ENCODE assay signal across 13 cellular contexts in genomic region chr1:205515781-205516253, GRCh38. TPM values are rescaled to one million over a fixed set of nuclear protein-coding genes. Genes with fewer than 3 reads are reported as not detected.
A peak's percentile ranks its signal among the peaks of the same experiment; 100 is the strongest.
DNase-seq lines count a peak whose midpoint lies in the region; ATAC-seq and TF ChIP-seq lines count a peak whose summit lies in the region.
"Had no signal": no experiment of that assay in that cellular context is flagged by ENCODE, and none has a peak within 500 bp of the region (broad histone marks: within the 10 kb centered on the region; RNA-seq: fewer than 3 reads in every experiment).

No MANE protein-coding gene starts in this region.

- no TSS peak for BruUV-seq in PC-3 (replicated peaks; lab: Mats Ljungman, UMichigan)

- H3K9me3 ChIP-seq in BLaER1 (no peaks in the 10 kb centered on the region), adipocyte (ENCODE audit: control insufficient read depth, low read length) (no peaks in the 10 kb centered on the region), left ventricle myocardium inferior (replicated peaks) (no peaks in the 10 kb centered on the region), PC-3 (ENCODE audit: low read length) (no peaks in the 10 kb centered on the region), colonic mucosa (no peaks in the 10 kb centered on the region)

- H3K79me2 ChIP-seq in PC-3 (ENCODE audit: low read length): no peaks in the 10 kb centered on the region

- H4K20me1 ChIP-seq in BLaER1: peaks cover 94% of the 10 kb centered on the region
- no peaks in the 10 kb centered on the region for H4K20me1 ChIP-seq in PC-3 (ENCODE audit: low read length)

- peak; percentile 29 for DNase-seq in adipocyte (ENCODE audit: low read depth)
- peak; percentile 52 for DNase-seq in left ventricle myocardium inferior
- peak; percentile 17 for DNase-seq in pons (ENCODE audit: low spot score)
- DNase-seq in activated CD8-positive, alpha-beta memory T cell treated with anti-CD3 and anti-CD28 coated beads for 24 hours: no peak
- no peak for DNase-seq in PC-3
- no peak for DNase-seq in colonic mucosa
- DNase-seq in activated T-cell treated with anti-CD3 and anti-CD28 coated beads for 4 hours: no peak
- DNase-seq: activated B cell treated with CpG ODN at 0.5 μM for 24 hours; activated effector memory CD4-positive, alpha-beta T cell treated with anti-CD3 and anti-CD28 coated beads, Interleukin-2, amount 50 U/mL, for 16 hours; GDM1; glutamatergic neuron; naive B cell had no signal

- H3K36me3 ChIP-seq in BLaER1 (0 out of 2 replicates have a peak, but pooled peaks cover under 1% of the 10 kb centered on the region), adipocyte (ENCODE audit: control insufficient read depth, insufficient read depth, low read length, severe bottlenecking) (no peaks in the 10 kb centered on the region), left ventricle myocardium inferior (peaks cover 1% of the 10 kb centered on the region), PC-3 (ENCODE audit: low read depth, low read length) (no peaks in the 10 kb centered on the region), colonic mucosa (no peaks in the 10 kb centered on the region)

- H3K9me2 ChIP-seq in PC-3 (replicated peaks; ENCODE audit: low read length): no peaks in the 10 kb centered on the region

- TF ChIP-seq CTCF in left ventricle myocardium inferior (IDR thresholded peaks at IDR 0.05; ENCODE audit: borderline replicate concordance) (no peak), PC-3 (conservative IDR thresholded peaks at IDR 0.05; ENCODE audit: low read depth, low read length) (no peak), colonic mucosa (IDR thresholded peaks at IDR 0.05) (no peak)

- intact Hi-C loops in left ventricle myocardium inferior (cut with micrococcal nuclease) (no loop called here), PC-3 (cut with micrococcal nuclease) (no loop called here), colonic mucosa (cut with DNase I) (no loop called here)

- no peak overlapping the region for H3K4me3 ChIP-seq in BLaER1
- no peak overlapping the region for H3K4me3 ChIP-seq in adipocyte (ENCODE audit: low read length)
- no peak overlapping the region for H3K4me3 ChIP-seq in left ventricle myocardium inferior
- no peak overlapping the region for H3K4me3 ChIP-seq in PC-3 (ENCODE audit: low read length)
- no peak overlapping the region for H3K4me3 ChIP-seq in colonic mucosa

- H3K4me2 ChIP-seq in BLaER1 (0 out of 2 replicates have a peak overlapping the region, but pooled peaks have one; percentile 24), PC-3 (ENCODE audit: low read length) (no peak overlapping the region)

- H2AFZ ChIP-seq in PC-3 (ENCODE audit: low read length): no peak overlapping the region

- CTCF ChIA-PET in PC-3 (lab: Charles Lee): no interaction called here

- no peak for ATAC-seq in PC-3

- H3K27me3 ChIP-seq in BLaER1 (no peaks in the 10 kb centered on the region), adipocyte (replicated peaks; ENCODE audit: control insufficient read depth, insufficient read depth, low read length) (peaks cover 37% of the 10 kb centered on the region), left ventricle myocardium inferior (ENCODE audit: low read depth) (no peaks in the 10 kb centered on the region), PC-3 (ENCODE audit: low read length) (no peaks in the 10 kb centered on the region), colonic mucosa (no peaks in the 10 kb centered on the region)

- POLR2A ChIA-PET in PC-3 (lab: Charles Lee; ENCODE audit: unreplicated experiment): no interaction called here

- H3K9ac ChIP-seq in BLaER1 (no peak overlapping the region), adipocyte (ENCODE audit: low read length) (no peak overlapping the region), PC-3 (ENCODE audit: low read length) (no peak overlapping the region), colonic mucosa (ENCODE audit: low read depth in 2 of 2, low read length in 2 of 2) (no peak overlapping the region)

- H3F3A ChIP-seq in PC-3 (ENCODE audit: low read length, unreplicated experiment): no peaks in the 10 kb centered on the region

- H3K4me1 ChIP-seq in BLaER1: peaks cover 53% of the 10 kb centered on the region
- peaks cover 3% of the 10 kb centered on the region for H3K4me1 ChIP-seq in adipocyte (ENCODE audit: control insufficient read depth, insufficient read depth, low read length)
- peaks cover 100% of the 10 kb centered on the region for H3K4me1 ChIP-seq in left ventricle myocardium inferior
- H3K4me1 ChIP-seq in PC-3 (ENCODE audit: insufficient read depth, low read length): peaks cover 12% of the 10 kb centered on the region; the same call in 1 of the 2 replicates
- peaks cover 7% of the 10 kb centered on the region for H3K4me1 ChIP-seq in colonic mucosa

- H3K27ac ChIP-seq in BLaER1: no peak overlapping the region
- H3K27ac ChIP-seq in left ventricle myocardium inferior (replicated peaks): peak overlapping the region; percentile 94
- no peak overlapping the region for H3K27ac ChIP-seq in PC-3 (ENCODE audit: low read length)
- H3K27ac ChIP-seq in colonic mucosa: no peak overlapping the region

RNA-seq across cellular contexts. Expression of gene CDK18, which starts 11.3 kb away (rescaled TPM):
- 179 TPM for total RNA-seq in left ventricle myocardium inferior
- total RNA-seq in PC-3 (2014; rRNA removed): 13.2 and 16.4 TPM in 2 replicates
- 10 to 100 TPM; 27.9 to 46.0 TPM for total RNA-seq in colonic mucosa

RNA-seq across cellular contexts. Expression of gene BLACAT1, which starts 60.0 kb away (rescaled TPM):
- not detected for total RNA-seq in left ventricle myocardium inferior
- total RNA-seq in PC-3 (2014; rRNA removed): 1.5 and 1.6 TPM in 2 replicates
- under 1 TPM; 0.20 to 0.37 TPM for total RNA-seq in colonic mucosa

Comparison
In these comparisons a context has a peak if more than half of its experiments do, and no peak if none do; other contexts are left out.
1. DNase-seq: peak in adipocyte (single experiment), left ventricle myocardium inferior (single experiment) and pons (single experiment); none in activated CD8-positive, alpha-beta memory T cell treated with anti-CD3 and anti-CD28 coated beads for 24 hours (single experiment), PC-3 (single experiment), colonic mucosa (single experiment) and activated T-cell treated with anti-CD3 and anti-CD28 coated beads for 4 hours (single experiment).